ENCODE assay signal across 27 cellular contexts in genomic region chr10:24596531-24596930, GRCh38.
DNase-seq lines count a peak whose midpoint lies in the region; TF ChIP-seq lines count a peak whose summit lies in the region.
"Had no signal": no experiment of that assay in that cellular context is flagged by ENCODE, and none has a peak within 500 bp of the region (broad histone marks: within the 10 kb centered on the region; RNA-seq: fewer than 3 reads in every experiment).

No MANE protein-coding gene starts in this region.

- H3K9ac ChIP-seq in SK-N-MC (ENCODE audit: insufficient read length), result no peak overlapping the region
- H3K9ac ChIP-seq: BLaER1 had no signal

- H3K4me3 ChIP-seq in A673 (ENCODE audit: low read depth, low read length, poor library complexity, severe bottlenecking), result peak overlapping the region; percentile 2
- no peak overlapping the region for H3K4me3 ChIP-seq in SK-N-MC
- H3K4me3 ChIP-seq: A549, BLaER1, GM12878 had no signal

- TF ChIP-seq CTCF in A673 (conservative IDR thresholded peaks at IDR 0.05; ENCODE audit: low read depth, low read length), result no peak
- TF ChIP-seq CTCF in brain (conservative IDR thresholded peaks at IDR 0.05), result no peak

- H3K27ac Mint-ChIP-seq in brain, result peak overlapping the region in 3 of 5 experiments; percentile 7 to 84 (median 55)
- H3K27ac Mint-ChIP-seq: CD14-positive monocyte; CD4-positive, alpha-beta memory T cell had no signal

- POLR2A ChIA-PET in A673 (lab: Charles Lee; ENCODE audit: low non-redundant PET), result interaction anchor here (0.6 kb wide), 1 partner anchor 1000 kb away, joined by 4 read pairs; no protein-coding TSS in a partner anchor

- intact Hi-C loops in A673 (cut with micrococcal nuclease; ENCODE audit: unreplicated experiment), result no loop called here

- CTCF ChIA-PET in A673 (lab: Charles Lee), result no interaction called here

- H3K36me3 ChIP-seq in A673 (ENCODE audit: insufficient read depth, low read length, poor library complexity, severe bottlenecking), result peaks cover 56% of the 10 kb centered on the region
- H3K36me3 ChIP-seq in SK-N-MC (ENCODE audit: insufficient read depth, low read length), result peaks cover 13% of the 10 kb centered on the region

- H3K4me1 ChIP-seq in A673 (ENCODE audit: insufficient read depth, low read length, poor library complexity, severe bottlenecking), result peaks cover 51% of the 10 kb centered on the region
- H3K4me1 ChIP-seq: A549, BE2C, BLaER1 had no signal

- H3K9me3 Mint-ChIP-seq in brain, result no peaks in the 10 kb centered on the region
- H3K9me3 Mint-ChIP-seq: CD14-positive monocyte; CD4-positive, alpha-beta memory T cell; CD8-positive, alpha-beta memory T cell had no signal

- H3K27me3 ChIP-seq in A673 (replicated peaks; ENCODE audit: insufficient read depth, low read depth, low read length, poor library complexity), result no peaks in the 10 kb centered on the region
- H3K27me3 ChIP-seq: BE2C, BLaER1 had no signal

- H3K27ac ChIP-seq in A673 (ENCODE audit: low read depth, low read length, poor library complexity, severe bottlenecking), result peak overlapping the region; percentile 63
- H3K27ac ChIP-seq in SK-N-MC, result peak overlapping the region; percentile 36; the same call in 1 of the 2 replicates
- H3K27ac ChIP-seq in substantia nigra (ENCODE audit: low read depth, low read length, poor library complexity, severe bottlenecking), result peak overlapping the region; percentile 26
- H3K27ac ChIP-seq: 22Rv1, A549, BLaER1 had no signal

- peaks cover 87% of the 10 kb centered on the region for H3K36me3 Mint-ChIP-seq in brain

- H3K4me3 Mint-ChIP-seq in brain, result peak overlapping the region in 1 of 5 experiments; percentile 3
- H3K4me3 Mint-ChIP-seq: CD14-positive monocyte; CD4-positive, alpha-beta memory T cell; CD4-positive, CD25-positive, alpha-beta regulatory T cell; CD8-positive, alpha-beta memory T cell had no signal

- peaks cover 20% of the 10 kb centered on the region for H3K4me1 Mint-ChIP-seq in brain
- H3K4me1 Mint-ChIP-seq: CD14-positive monocyte had no signal

- H3K9me3 ChIP-seq in A673 (ENCODE audit: low read depth, low read length, poor library complexity, severe bottlenecking) (no peaks in the 10 kb centered on the region), SK-N-MC (ENCODE audit: low read depth, low read length) (no peaks in the 10 kb centered on the region)
- H3K9me3 ChIP-seq: A549, BE2C, BLaER1 had no signal

- DNase-seq in A673 (ENCODE audit: low spot score) (peak; percentile 91), SK-N-MC (ENCODE audit: low read depth, low spot score) (no peak), substantia nigra (lab: John Stamatoyannopoulos, UW) (no peak), SW 1271 (lab: John Stamatoyannopoulos, UW) (no peak), NCI-H2196 (lab: John Stamatoyannopoulos, UW; ENCODE audit: unreplicated experiment) (no peak), NCI-H128 (lab: John Stamatoyannopoulos, UW; ENCODE audit: unreplicated experiment) (no peak), UCSD-AML1 (lab: John Stamatoyannopoulos, UW; ENCODE audit: unreplicated experiment) (no peak)
- DNase-seq: ACHN; BE2C; C1 segment of cervical spinal cord; CD4-positive, alpha-beta memory T cell; CD4-positive, CD25-positive, alpha-beta regulatory T cell; CD8-positive, alpha-beta memory T cell; COR-L47; DMS 273 treated with DMSO at 0.1 percent for 48 hours; DMS153; DMS53; DMS79; DND-41; EL; GDM1 had no signal

- no TSS peak for BruUV-seq in A673 (replicated peaks; lab: Mats Ljungman, UMichigan)

- no peaks in the 10 kb centered on the region for H3K27me3 Mint-ChIP-seq in brain
- H3K27me3 Mint-ChIP-seq: CD4-positive, alpha-beta memory T cell; CD4-positive, CD25-positive, alpha-beta regulatory T cell had no signal
